ENCODE assay signal across 9 cellular contexts in genomic region chr20:57391439-57392129, GRCh38. TPM values are rescaled to one million over a fixed set of nuclear protein-coding genes. Genes with fewer than 3 reads are reported as not detected.
DNase-seq lines count a peak whose midpoint lies in the region; ATAC-seq lines count a peak whose summit lies in the region.
"Had no signal": no experiment of that assay in that cellular context is flagged by ENCODE, and none has a peak within 500 bp of the region (broad histone marks: within the 10 kb centered on the region; RNA-seq: fewer than 3 reads in every experiment).

No MANE protein-coding gene starts in this region.

- H3K27ac ChIP-seq in SJCRH30 (no peak overlapping the region; the same call in 1 of the 2 replicates), muscle layer of colon (ENCODE audit: low read depth, low read length) (peak overlapping the region; percentile 94)
- H3K27ac ChIP-seq: epithelial cell of prostate had no signal

- H3K9me3 ChIP-seq in SJCRH30 (replicated peaks) (no peaks in the 10 kb centered on the region), muscle layer of colon (ENCODE audit: low read length) (no peaks in the 10 kb centered on the region)

- no peaks in the 10 kb centered on the region for H3K27me3 ChIP-seq in SJCRH30
- no peaks in the 10 kb centered on the region for H3K27me3 ChIP-seq in muscle layer of colon (ENCODE audit: control insufficient read depth in 1 of 2, insufficient read depth in 2 of 2, low read length in 2 of 2)

- H3K9ac ChIP-seq in muscle layer of colon (ENCODE audit: low read length): peak overlapping the region; percentile 98

- H3K4me3 ChIP-seq in SJCRH30 (peak overlapping the region; percentile 97), muscle layer of colon (ENCODE audit: low read depth in 1 of 2, low read length in 2 of 2) (peak overlapping the region; percentile 58 to 85)

- DNase-seq in NCI-H2227 (lab: John Stamatoyannopoulos, UW; ENCODE audit: unreplicated experiment): peak; percentile 48
- no peak for DNase-seq in NCI-H2227 treated with DMSO at 0.1 percent for 48 hours (lab: John Stamatoyannopoulos, UW)
- DNase-seq in SJCRH30: peak in 1 of 2 experiments; percentile 49
- DNase-seq in dermis blood vessel endothelial cell: peak; percentile 29
- no peak for DNase-seq in NCI-H526 treated with DMSO at 0.1 percent for 48 hours (lab: John Stamatoyannopoulos, UW)

- ATAC-seq in HG02642 (IDR thresholded peaks at IDR 0.05; ENCODE audit: poor library complexity, unreplicated experiment): peak; percentile 14
- no peak for ATAC-seq in GM18519 (IDR thresholded peaks at IDR 0.05; ENCODE audit: low FRiP score, unreplicated experiment)

- H3K36me3 ChIP-seq in SJCRH30: peaks cover 34% of the 10 kb centered on the region
- peaks cover 17% of the 10 kb centered on the region for H3K36me3 ChIP-seq in muscle layer of colon (ENCODE audit: insufficient read depth, low read length)

- H3K4me1 ChIP-seq in SJCRH30 (peaks cover 41% of the 10 kb centered on the region), muscle layer of colon (ENCODE audit: insufficient read depth, low read length) (peaks cover 55% of the 10 kb centered on the region)

RNA-seq across cellular contexts. Expression of gene RBM38, which starts 0.4 kb away (rescaled TPM):
- 181 and 190 TPM in 2 replicates for total RNA-seq in SJCRH30 (2014; rRNA removed; shearing (Covaris generic))
- total RNA-seq in dermis blood vessel endothelial cell: 13.8 and 21.6 TPM in 2 replicates

RNA-seq across cellular contexts. Expression of gene RAE1, which starts 40.5 kb away (rescaled TPM):
- total RNA-seq in SJCRH30 (2014; rRNA removed; shearing (Covaris generic)): 112 and 119 TPM in 2 replicates
- total RNA-seq in dermis blood vessel endothelial cell: 41.4 and 56.3 TPM in 2 replicates

Comparison
In these comparisons a context has a peak if more than half of its experiments do, and no peak if none do; other contexts are left out.
1. DNase-seq: peak in NCI-H2227 (single experiment) and dermis blood vessel endothelial cell (single experiment); none in NCI-H2227 treated with DMSO at 0.1 percent for 48 hours (single experiment) and NCI-H526 treated with DMSO at 0.1 percent for 48 hours (single experiment).